In genomic region chr22:27452916-27453315, GRCh38 we compare ENCODE assay signal across 24 cellular contexts.
"Had no signal": no experiment of that assay in that cellular context is flagged by ENCODE, and none has a peak within 500 bp of the region (broad histone marks: within the 10 kb centered on the region; RNA-seq: fewer than 3 reads in every experiment).

No MANE protein-coding gene starts in this region.

- DNase-seq: Kasumi-1, MM.1S, NCI-H1092 treated with DMSO at 0.1 percent for 48 hours, NCI-H1436, NCI-H187, NCI-H2029, NCI-H2081 treated with DMSO at 0.1 percent for 48 hours, NCI-H2171, NCI-H226, NCI-H446, NCI-H510A, NCI-H524 treated with DMSO at 0.1 percent for 48 hours, NCI-H69, NCI-H774, PC-3, SHP77, SK-N-SH, SW 1271 had no signal

- ATAC-seq: K562, Panc1, PC-3 had no signal

- H3K27ac ChIP-seq: HL-60, KMS-11, RWPE1 had no signal

- H3K4me3 ChIP-seq: K562 had no signal

- H3K4me2 ChIP-seq: KMS-11, SK-N-SH had no signal

- H3K4me1 Mint-ChIP-seq: IgD-negative memory B cell had no signal

- H3K9me3 ChIP-seq: SK-N-SH had no signal

- H3K4me3 Mint-ChIP-seq: IgD-negative memory B cell had no signal

- H3K27ac Mint-ChIP-seq: IgD-negative memory B cell had no signal

- H3K9ac ChIP-seq: KMS-11, SK-N-SH had no signal
